Comparison of ENCODE assay signal across 2 cellular contexts in the genomic region with DNA sequence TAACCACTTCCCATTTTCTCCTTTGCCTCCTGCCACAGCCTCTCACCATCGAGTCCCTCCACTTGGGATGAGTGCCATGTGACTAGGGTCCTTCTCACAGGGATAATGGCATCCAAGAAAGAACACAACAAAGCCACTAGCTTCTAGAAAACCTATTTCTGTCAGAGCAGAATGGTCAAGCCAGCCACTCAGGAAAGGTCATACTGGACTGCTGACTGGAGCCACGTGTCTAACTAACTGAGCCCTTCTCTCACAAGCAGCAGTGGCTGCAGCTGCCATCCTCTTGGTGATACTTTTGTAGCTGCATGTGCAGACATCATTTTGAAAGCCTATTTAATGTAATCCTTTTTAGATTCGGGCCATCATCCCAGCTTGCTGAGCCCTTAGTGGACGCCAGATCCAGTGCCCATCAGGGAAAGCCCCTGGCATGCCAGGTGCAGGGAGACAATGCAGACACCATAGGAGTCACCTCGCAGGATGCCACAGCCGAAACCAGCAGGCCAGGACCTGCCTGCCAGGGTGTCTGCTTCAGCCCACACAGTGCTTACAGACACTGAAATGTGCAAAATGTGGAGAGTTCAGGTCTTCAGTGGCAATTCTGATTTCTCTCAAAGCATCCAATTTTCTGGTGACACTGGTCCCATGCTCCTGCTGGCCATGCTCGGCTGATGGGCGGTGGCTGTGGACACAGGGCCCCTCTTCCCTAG.
TF ChIP-seq lines count a peak whose summit lies in the region.

No MANE protein-coding gene starts in this region.

TF ChIP-seq in endothelial cell of umbilical vein, 7 proteins besides CTCF, POLR2A, EP300 and RAD21 (continued from another document):
- TF ChIP-seq JUN (IDR thresholded peaks at IDR 0.05; ENCODE audit: borderline replicate concordance, insufficient read depth, insufficient read length, low read depth) (no peak), FOS (IDR thresholded peaks at IDR 0.05; ENCODE audit: borderline replicate concordance, insufficient read depth, low read length) (no peak)

TF ChIP-seq in SK-N-SH treated with all-trans-retinoic acid at 6 μM for 48 hours, 23 proteins besides CTCF, POLR2A, EP300 and RAD21:
- TF ChIP-seq, protein P1, sequence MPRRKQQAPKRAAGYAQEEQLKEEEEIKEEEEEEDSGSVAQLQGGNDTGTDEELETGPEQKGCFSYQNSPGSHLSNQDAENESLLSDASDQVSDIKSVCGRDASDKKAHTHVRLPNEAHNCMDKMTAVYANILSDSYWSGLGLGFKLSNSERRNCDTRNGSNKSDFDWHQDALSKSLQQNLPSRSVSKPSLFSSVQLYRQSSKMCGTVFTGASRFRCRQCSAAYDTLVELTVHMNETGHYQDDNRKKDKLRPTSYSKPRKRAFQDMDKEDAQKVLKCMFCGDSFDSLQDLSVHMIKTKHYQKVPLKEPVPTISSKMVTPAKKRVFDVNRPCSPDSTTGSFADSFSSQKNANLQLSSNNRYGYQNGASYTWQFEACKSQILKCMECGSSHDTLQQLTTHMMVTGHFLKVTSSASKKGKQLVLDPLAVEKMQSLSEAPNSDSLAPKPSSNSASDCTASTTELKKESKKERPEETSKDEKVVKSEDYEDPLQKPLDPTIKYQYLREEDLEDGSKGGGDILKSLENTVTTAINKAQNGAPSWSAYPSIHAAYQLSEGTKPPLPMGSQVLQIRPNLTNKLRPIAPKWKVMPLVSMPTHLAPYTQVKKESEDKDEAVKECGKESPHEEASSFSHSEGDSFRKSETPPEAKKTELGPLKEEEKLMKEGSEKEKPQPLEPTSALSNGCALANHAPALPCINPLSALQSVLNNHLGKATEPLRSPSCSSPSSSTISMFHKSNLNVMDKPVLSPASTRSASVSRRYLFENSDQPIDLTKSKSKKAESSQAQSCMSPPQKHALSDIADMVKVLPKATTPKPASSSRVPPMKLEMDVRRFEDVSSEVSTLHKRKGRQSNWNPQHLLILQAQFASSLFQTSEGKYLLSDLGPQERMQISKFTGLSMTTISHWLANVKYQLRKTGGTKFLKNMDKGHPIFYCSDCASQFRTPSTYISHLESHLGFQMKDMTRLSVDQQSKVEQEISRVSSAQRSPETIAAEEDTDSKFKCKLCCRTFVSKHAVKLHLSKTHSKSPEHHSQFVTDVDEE (CRISPR knock-in tag; IDR thresholded peaks at IDR 0.05), result no peak
- TF ChIP-seq PPARA (CRISPR knock-in tag; IDR thresholded peaks at IDR 0.05; ENCODE audit: borderline replicate concordance) (no peak), CSRNP3 (CRISPR knock-in tag; IDR thresholded peaks at IDR 0.05) (no peak), CREB5 (CRISPR knock-in tag; IDR thresholded peaks at IDR 0.05; ENCODE audit: low read depth) (no peak), SNAI2 (CRISPR knock-in tag; IDR thresholded peaks at IDR 0.05) (no peak), CSDC2 (CRISPR knock-in tag; IDR thresholded peaks at IDR 0.05) (no peak), ZNF70 (CRISPR knock-in tag; IDR thresholded peaks at IDR 0.05) (no peak), TCF4 (CRISPR knock-in tag; IDR thresholded peaks at IDR 0.05; ENCODE audit: borderline replicate concordance) (no peak), PATZ1 (CRISPR knock-in tag; IDR thresholded peaks at IDR 0.05; ENCODE audit: borderline replicate concordance) (no peak), ZC3H10 (CRISPR knock-in tag; IDR thresholded peaks at IDR 0.05) (no peak), ZNF8 (CRISPR knock-in tag; IDR thresholded peaks at IDR 0.05) (no peak), GLIS3 (CRISPR knock-in tag; IDR thresholded peaks at IDR 0.05) (no peak), BACH2 (CRISPR knock-in tag; IDR thresholded peaks at IDR 0.05; ENCODE audit: borderline replicate concordance) (no peak)
TF ChIP-seq in SK-N-SH treated with all-trans-retinoic acid at 6 μM for 48 hours: peak in this region for 0.
